Comparison of ENCODE assay signal across 9 cellular contexts in the genomic region with DNA sequence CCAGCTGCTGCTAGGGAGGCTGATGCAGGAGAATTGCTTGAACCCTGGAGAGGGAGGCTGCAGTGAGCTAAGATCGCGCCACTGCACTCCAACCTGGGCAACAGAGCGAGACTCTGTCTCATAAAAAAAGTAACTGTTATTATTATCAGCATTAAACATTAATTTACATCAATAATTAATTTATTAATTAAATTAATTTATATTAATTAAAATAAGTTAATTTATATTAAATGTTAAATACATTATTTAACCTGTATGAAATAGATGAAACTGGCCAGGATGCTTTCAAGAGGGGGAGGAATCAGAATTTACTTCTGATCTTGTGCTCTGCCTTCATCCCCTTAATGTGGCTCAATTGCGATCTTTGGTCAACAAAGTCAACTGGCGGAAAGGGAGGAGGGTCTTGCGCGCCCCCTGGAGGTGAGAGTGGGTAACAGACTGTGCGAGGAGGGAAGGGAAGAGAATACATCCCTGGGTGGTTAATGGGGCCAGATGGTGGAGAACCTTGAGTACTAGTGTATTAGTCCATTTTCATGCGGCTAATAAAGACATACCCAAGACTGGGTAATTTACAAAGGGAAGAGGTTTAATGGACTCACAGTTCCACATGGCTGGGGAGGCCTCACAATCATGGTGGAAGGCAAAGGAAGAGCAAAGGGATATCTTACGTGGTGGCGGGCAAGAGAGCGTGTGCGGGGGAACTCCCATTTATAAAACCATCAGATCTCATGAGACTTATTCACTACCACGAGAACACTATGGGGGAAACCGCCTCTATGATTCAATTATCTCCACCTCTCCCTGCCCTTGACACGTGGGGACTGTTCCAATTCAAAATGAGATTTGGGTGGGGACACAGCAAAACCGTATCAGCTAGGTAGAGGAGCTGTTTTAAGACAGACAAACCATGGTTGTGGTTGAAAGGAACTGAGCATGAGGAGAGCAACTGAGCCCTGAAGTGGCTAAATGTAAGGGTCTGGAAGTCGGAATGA. TPM values are rescaled to one million over a fixed set of nuclear protein-coding genes. Genes with fewer than 3 reads are reported as not detected.
DNase-seq lines count a peak whose midpoint lies in the region; ATAC-seq, FAIRE-seq and TF ChIP-seq lines count a peak whose summit lies in the region.
"Had no signal": no experiment of that assay in that cellular context is flagged by ENCODE, and none has a peak within 500 bp of the region (broad histone marks: within the 10 kb centered on the region; RNA-seq: fewer than 3 reads in every experiment).

No MANE protein-coding gene starts in this region.

- WGBS in ovary, 3 donors, result 58% methylated on average over 18 of the region's 18 CpGs

- intact Hi-C loops in ovary (cut with DNase I), result loop anchor here in 1 of 4 donors (10.0 kb wide), 1 partner anchor 725 kb away; no protein-coding TSS in a partner anchor

- peak; percentile 50 to 84 for ATAC-seq in activated T-cell treated with anti-CD3 and anti-CD28 coated beads, Interleukin-2, amount 50 U/mL, for 72 hours (replicated peaks in 1 of 2)

- peak; percentile 93 for TF ChIP-seq CTCF in AG10803 (conservative IDR thresholded peaks at IDR 0.05; ENCODE audit: low read length)
- peak; percentile 82 for TF ChIP-seq CTCF in foreskin fibroblast (IDR thresholded peaks at IDR 0.05; ENCODE audit: low read depth, low read length)
- peak in 1 of 3 donors; percentile 31 for TF ChIP-seq CTCF in ovary (IDR thresholded peaks at IDR 0.05)
- peak; percentile 86 for TF ChIP-seq CTCF in type B pancreatic cell (conservative IDR thresholded peaks at IDR 0.05)

- peak overlapping the region in 1 of 2 donors; percentile 2 for H3K4me3 Mint-ChIP-seq in activated T-cell treated with anti-CD3 and anti-CD28 coated beads, Interleukin-2, amount 50 U/mL, for 72 hours
- no peak overlapping the region for H3K4me3 Mint-ChIP-seq in type B pancreatic cell
- H3K4me3 Mint-ChIP-seq: stimulated activated naive CD8-positive, alpha-beta T cell treated with anti-CD3 and anti-CD28 coated beads, Interleukin-15, Interleukin-2, amounts not matched to agents 100 ng/mL and 50 ng/mL, for 24 hours had no signal

- peaks cover 0 to 4% of the 10 kb centered on the region in 2 donors for H3K36me3 Mint-ChIP-seq in activated T-cell treated with anti-CD3 and anti-CD28 coated beads, Interleukin-2, amount 50 U/mL, for 72 hours (ENCODE audit: insufficient read depth in 2 of 2)
- no peaks in the 10 kb centered on the region for H3K36me3 Mint-ChIP-seq in type B pancreatic cell

- peaks cover 21% of the 10 kb centered on the region for H3K4me1 Mint-ChIP-seq in activated T-cell treated with anti-CD3 and anti-CD28 coated beads, Interleukin-2, amount 50 U/mL, for 72 hours (ENCODE audit: low read depth)
- peaks cover 5% of the 10 kb centered on the region for H3K4me1 Mint-ChIP-seq in type B pancreatic cell (ENCODE audit: unreplicated experiment)

- no peak overlapping the region for H3K27ac Mint-ChIP-seq in activated T-cell treated with anti-CD3 and anti-CD28 coated beads, Interleukin-2, amount 50 U/mL, for 72 hours
- no peak overlapping the region for H3K27ac Mint-ChIP-seq in type B pancreatic cell
- H3K27ac Mint-ChIP-seq: stimulated activated naive CD8-positive, alpha-beta T cell treated with anti-CD3 and anti-CD28 coated beads, Interleukin-15, Interleukin-2, amounts not matched to agents 100 ng/mL and 50 ng/mL, for 24 hours had no signal

- no peak for FAIRE-seq in H54 (lab: Jason Lieb, UNC)
- FAIRE-seq in RCC 7860 (lab: Jason Lieb, UNC), result no peak

- DNase-seq in AG10803 (ENCODE audit: low read depth) (peak; percentile 57), H54 (ENCODE audit: insufficient read length, low spot score) (peak; percentile 43), RCC 7860 (ENCODE audit: low spot score) (peak; percentile 51), foreskin fibroblast (peak; percentile 33 to 68), ovary (peak in 4 of 5 donors; percentile 35 to 62 (median 48)), type B pancreatic cell (ENCODE audit: extremely low spot score, unreplicated experiment) (peak; percentile 79), NCI-H1105 treated with DMSO at 0.1 percent for 48 hours (lab: John Stamatoyannopoulos, UW) (no peak)
- peak; percentile 75 to 86 for DNase-seq in activated T-cell treated with anti-CD3 and anti-CD28 coated beads, Interleukin-2, amount 50 U/mL, for 72 hours

- TF ChIP-seq EP300 in ovary (IDR thresholded peaks at IDR 0.05), result no peak

- H3K9me3 Mint-ChIP-seq in activated T-cell treated with anti-CD3 and anti-CD28 coated beads, Interleukin-2, amount 50 U/mL, for 72 hours, result peaks cover 0 to 4% of the 10 kb centered on the region in 2 donors
- H3K9me3 Mint-ChIP-seq in type B pancreatic cell, result peaks cover 7% of the 10 kb centered on the region
- H3K9me3 Mint-ChIP-seq: stimulated activated naive CD8-positive, alpha-beta T cell treated with anti-CD3 and anti-CD28 coated beads, Interleukin-15, Interleukin-2, amounts not matched to agents 100 ng/mL and 50 ng/mL, for 24 hours had no signal

- no peaks in the 10 kb centered on the region for H3K9me3 ChIP-seq in ovary

- H3K36me3 ChIP-seq in ovary, result no peaks in the 10 kb centered on the region

- no peaks in the 10 kb centered on the region for H3K4me1 ChIP-seq in ovary (ENCODE audit: insufficient read depth)

- no peak overlapping the region for H3K27ac ChIP-seq in ovary

- no peaks in the 10 kb centered on the region for H3K27me3 ChIP-seq in ovary

- no peak for TF ChIP-seq POLR2A in H54 (IDR thresholded peaks at IDR 0.05; ENCODE audit: low read depth, low read length)
- no peak for TF ChIP-seq POLR2A in ovary (IDR thresholded peaks at IDR 0.05)

- no peaks in the 10 kb centered on the region for H3K27me3 Mint-ChIP-seq in activated T-cell treated with anti-CD3 and anti-CD28 coated beads, Interleukin-2, amount 50 U/mL, for 72 hours (ENCODE audit: low read depth)
- peaks cover 7% of the 10 kb centered on the region for H3K27me3 Mint-ChIP-seq in type B pancreatic cell

- H3K4me3 ChIP-seq in AG10803 (ENCODE audit: low read length) (no peak overlapping the region), foreskin fibroblast (ENCODE audit: low read depth in 1 of 2, low read length in 2 of 2) (no peak overlapping the region), ovary (no peak overlapping the region)

RNA-seq across cellular contexts. Expression of a gene that starts 15.7 kb away (rescaled TPM):
- 10 to 100 TPM; 10.5 to 15.8 TPM for total RNA-seq in activated T-cell treated with anti-CD3 and anti-CD28 coated beads, Interleukin-2, amount 50 U/mL, for 72 hours
- total RNA-seq in ovary (10 to 100 TPM in 4 of 7 donors, 1 to 10 TPM in 3; 6.0 to 23.3 (median 13.0) TPM), type B pancreatic cell (ENCODE audit: low replicate concordance) (15.2 and 17.4 TPM in 2 replicates)
- polyA plus RNA-seq in ovary, result 10 to 100 TPM in 1 of 2 donors, 1 to 10 TPM in 1; 8.1 to 20.7 TPM
